In the genomic region with DNA sequence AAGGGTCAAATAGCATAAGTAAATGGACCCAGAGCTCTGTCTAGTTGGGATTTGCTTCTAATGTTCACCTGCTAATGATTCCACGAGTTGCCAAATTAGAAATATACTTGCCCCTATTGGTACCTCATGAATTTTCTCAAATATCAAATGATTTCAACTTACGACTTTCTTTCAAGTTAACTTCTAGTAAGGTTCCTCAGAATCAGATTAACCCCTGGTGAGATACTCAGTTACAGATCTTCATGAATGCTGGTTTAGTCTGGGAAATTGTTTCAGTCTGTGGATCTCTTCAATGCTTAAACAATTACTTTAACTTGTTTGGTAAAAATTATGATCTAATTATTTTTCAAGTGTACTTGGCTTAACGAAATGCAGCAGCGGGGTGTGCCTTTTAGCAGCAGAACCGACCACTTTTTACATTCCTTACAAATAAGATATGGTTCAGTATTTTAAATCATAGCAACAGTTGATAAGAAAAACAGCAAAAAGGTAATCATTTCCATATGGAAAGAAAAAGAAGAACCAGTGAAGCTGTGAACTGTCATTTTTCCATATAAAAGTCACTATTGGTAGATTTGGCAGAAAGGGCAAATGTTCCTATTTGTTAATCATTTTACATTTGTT, we compare ENCODE assay signal across 20 cellular contexts. TPM values are rescaled to one million over a fixed set of nuclear protein-coding genes. Genes with fewer than 3 reads are reported as not detected.
DNase-seq lines count a peak whose midpoint lies in the region; ATAC-seq and TF ChIP-seq lines count a peak whose summit lies in the region.
"Had no signal": no experiment of that assay in that cellular context is flagged by ENCODE, and none has a peak within 500 bp of the region (broad histone marks: within the 10 kb centered on the region; RNA-seq: fewer than 3 reads in every experiment).

No MANE protein-coding gene starts in this region.

- no peak overlapping the region for H3K4me2 ChIP-seq in GM23338
- H3K4me2 ChIP-seq in mesenchymal stem cell (ENCODE audit: low read length, poor library complexity, severe bottlenecking), result no peak overlapping the region

- no peak overlapping the region for H2AK5ac ChIP-seq in mesenchymal stem cell (ENCODE audit: low read length, severe bottlenecking)

- peak overlapping the region; percentile 87 for H3K9ac ChIP-seq in mesenchymal stem cell (ENCODE audit: low read length)

- H3K9me2 ChIP-seq in GM23338 (ENCODE audit: insufficient read depth), result no peaks in the 10 kb centered on the region

- H3K36me3 ChIP-seq in GM23338 (ENCODE audit: insufficient read depth), result peaks cover 6% of the 10 kb centered on the region
- peaks cover 0 to 6% of the 10 kb centered on the region in 2 experiments for H3K36me3 ChIP-seq in mesenchymal stem cell (ENCODE audit: control insufficient read depth in 1 of 2, insufficient read depth in 2 of 2, low read depth in 1 of 2, low read length in 2 of 2)
- H3K36me3 ChIP-seq: ovary had no signal

- H3K79me1 ChIP-seq in mesenchymal stem cell (replicated peaks; ENCODE audit: low read length, poor library complexity, severe bottlenecking), result no peaks in the 10 kb centered on the region

- no peak overlapping the region for H3K4me3 ChIP-seq in GM23338
- H3K4me3 ChIP-seq in mesenchymal stem cell (ENCODE audit: insufficient read depth in 1 of 2, low read depth in 1 of 2, low read length in 2 of 2), result peak overlapping the region in 1 of 2 experiments; percentile 33
- H3K4me3 ChIP-seq: coronary artery, ovary had no signal

- H3K14ac ChIP-seq in mesenchymal stem cell (ENCODE audit: low read length in 2 of 2), result no peak overlapping the region

- H3K9me3 Mint-ChIP-seq in GM23338, result no peaks in the 10 kb centered on the region; the same call in 2 of the 3 replicates
- H3K9me3 Mint-ChIP-seq in activated naive CD8-positive, alpha-beta T cell treated with anti-CD3 and anti-CD28 coated beads for 36 hours, result no peaks in the 10 kb centered on the region
- no peaks in the 10 kb centered on the region for H3K9me3 Mint-ChIP-seq in activated CD4-positive, alpha-beta T cell treated with anti-CD3 and anti-CD28 coated beads, Interleukin-2, amount 10 ng/mL, durations not matched to agents 7 days and 5 days
- H3K9me3 Mint-ChIP-seq: brain had no signal

- no peak overlapping the region for H2AFZ ChIP-seq in GM23338
- H2AFZ ChIP-seq in mesenchymal stem cell (ENCODE audit: low read depth, low read length), result no peak overlapping the region

- H4K8ac ChIP-seq in mesenchymal stem cell (ENCODE audit: low read length), result no peak overlapping the region

- peak overlapping the region; percentile 3; the same call in 1 of the 2 replicates for H3K27ac ChIP-seq in GM23338 (ENCODE audit: low read depth)
- peak overlapping the region; percentile 72 for H3K27ac ChIP-seq in mesenchymal stem cell (ENCODE audit: low read length, poor library complexity, severe bottlenecking)
- H3K27ac ChIP-seq: coronary artery, ovary had no signal

- no peak overlapping the region for H3K18ac ChIP-seq in mesenchymal stem cell (ENCODE audit: low read depth in 1 of 2, low read length in 2 of 2)

- H3K27me3 ChIP-seq in GM23338 (ENCODE audit: insufficient read depth) (no peaks in the 10 kb centered on the region), mesenchymal stem cell (ENCODE audit: control insufficient read depth in 1 of 2, insufficient read depth in 1 of 2, low read length in 2 of 2) (no peaks in the 10 kb centered on the region)
- H3K27me3 ChIP-seq: BE2C, ovary had no signal

- 93% methylated on average over 1 of the region's 5 CpGs for WGBS in mesenchymal stem cell

- peaks cover 33% of the 10 kb centered on the region for H3K36me3 Mint-ChIP-seq in GM23338 (ENCODE audit: low read depth)
- peaks cover 9% of the 10 kb centered on the region for H3K36me3 Mint-ChIP-seq in activated naive CD8-positive, alpha-beta T cell treated with anti-CD3 and anti-CD28 coated beads for 36 hours
- H3K36me3 Mint-ChIP-seq in activated CD4-positive, alpha-beta T cell treated with anti-CD3 and anti-CD28 coated beads, Interleukin-2, amount 10 ng/mL, durations not matched to agents 7 days and 5 days (ENCODE audit: low read depth), result peaks cover 13% of the 10 kb centered on the region

- no peak overlapping the region for H2BK15ac ChIP-seq in mesenchymal stem cell (ENCODE audit: low read depth, poor library complexity, severe bottlenecking)

- no peaks in the 10 kb centered on the region for H3K9me3 ChIP-seq in mesenchymal stem cell (ENCODE audit: control insufficient read depth, low read length)
- H3K9me3 ChIP-seq: BE2C, ovary had no signal

- no peaks in the 10 kb centered on the region for H3F3A ChIP-seq in GM23338 (replicated peaks; ENCODE audit: low read depth)

- H3K4me3 Mint-ChIP-seq in GM23338, result no peak overlapping the region
- no peak overlapping the region for H3K4me3 Mint-ChIP-seq in activated naive CD8-positive, alpha-beta T cell treated with anti-CD3 and anti-CD28 coated beads for 36 hours
- no peak overlapping the region for H3K4me3 Mint-ChIP-seq in activated CD4-positive, alpha-beta T cell treated with anti-CD3 and anti-CD28 coated beads, Interleukin-2, amount 10 ng/mL, durations not matched to agents 7 days and 5 days
- H3K4me3 Mint-ChIP-seq: brain had no signal

- H4K20me1 ChIP-seq in GM23338 (replicated peaks; ENCODE audit: insufficient read depth), result no peaks in the 10 kb centered on the region

- H3K4me1 Mint-ChIP-seq in GM23338, result peaks cover 13% of the 10 kb centered on the region
- peaks cover 25% of the 10 kb centered on the region for H3K4me1 Mint-ChIP-seq in activated naive CD8-positive, alpha-beta T cell treated with anti-CD3 and anti-CD28 coated beads for 36 hours
- H3K4me1 Mint-ChIP-seq in activated CD4-positive, alpha-beta T cell treated with anti-CD3 and anti-CD28 coated beads, Interleukin-2, amount 10 ng/mL, durations not matched to agents 7 days and 5 days, result peaks cover 32% of the 10 kb centered on the region
- H3K4me1 Mint-ChIP-seq: brain had no signal

- H3K4me1 ChIP-seq in GM23338 (ENCODE audit: insufficient read depth) (no peaks in the 10 kb centered on the region), mesenchymal stem cell (ENCODE audit: control insufficient read depth, insufficient read depth, low read depth, low read length) (peaks cover 4% of the 10 kb centered on the region)
- H3K4me1 ChIP-seq: BE2C had no signal

- H2BK12ac ChIP-seq in mesenchymal stem cell (ENCODE audit: low read length in 2 of 2), result no peak overlapping the region

- CTCF ChIA-PET in activated CD4-positive, alpha-beta T cell treated with anti-CD3 and anti-CD28 coated beads, Interleukin-2, amount 10 ng/mL, durations not matched to agents 7 days and 5 days (lab: Charles Lee), result interaction anchor here (0.6 to 4.8 kb wide), 8 partner anchors 8 to 353 kb away, joined by 3 to 45 read pairs (median 5); no protein-coding TSS in a partner anchor

- no peak overlapping the region for H2BK5ac ChIP-seq in mesenchymal stem cell (ENCODE audit: low read depth, low read length, poor library complexity, severe bottlenecking)

- POLR2A ChIA-PET in activated CD4-positive, alpha-beta T cell treated with anti-CD3 and anti-CD28 coated beads, Interleukin-2, amount 10 ng/mL, durations not matched to agents 7 days and 5 days (lab: Charles Lee), result interaction anchor here (0.6 to 0.9 kb wide), 3 partner anchors 40 to 107 kb away, joined by 3 to 4 read pairs (median 4); no protein-coding TSS in a partner anchor

- H3K23ac ChIP-seq in mesenchymal stem cell (ENCODE audit: low read length in 2 of 2), result no peak overlapping the region

- no peaks in the 10 kb centered on the region for H3K79me2 ChIP-seq in GM23338 (replicated peaks; ENCODE audit: insufficient read depth)

- H3K27me3 Mint-ChIP-seq in GM23338 (ENCODE audit: insufficient read depth, low read depth, poor library complexity), result peaks cover 3% of the 10 kb centered on the region
- no peaks in the 10 kb centered on the region for H3K27me3 Mint-ChIP-seq in activated naive CD8-positive, alpha-beta T cell treated with anti-CD3 and anti-CD28 coated beads for 36 hours
- H3K27me3 Mint-ChIP-seq in activated CD4-positive, alpha-beta T cell treated with anti-CD3 and anti-CD28 coated beads, Interleukin-2, amount 10 ng/mL, durations not matched to agents 7 days and 5 days, result no peaks in the 10 kb centered on the region
- H3K27me3 Mint-ChIP-seq: brain had no signal

- H2BK120ac ChIP-seq in mesenchymal stem cell (ENCODE audit: low read depth, low read length), result no peak overlapping the region

- ATAC-seq in GM23338 (no peak), GM21390 (IDR thresholded peaks at IDR 0.05; ENCODE audit: unreplicated experiment) (no peak), HG03159 (IDR thresholded peaks at IDR 0.05; ENCODE audit: unreplicated experiment) (no peak)

- no peak overlapping the region for H4K91ac ChIP-seq in mesenchymal stem cell (ENCODE audit: low read length)

- H3K27ac Mint-ChIP-seq in GM23338, result no peak overlapping the region
- peak overlapping the region; percentile 59 for H3K27ac Mint-ChIP-seq in activated naive CD8-positive, alpha-beta T cell treated with anti-CD3 and anti-CD28 coated beads for 36 hours
- no peak overlapping the region for H3K27ac Mint-ChIP-seq in activated CD4-positive, alpha-beta T cell treated with anti-CD3 and anti-CD28 coated beads, Interleukin-2, amount 10 ng/mL, durations not matched to agents 7 days and 5 days

- H3K4ac ChIP-seq in mesenchymal stem cell (ENCODE audit: low read depth in 1 of 2, low read length in 2 of 2), result no peak overlapping the region

- TF ChIP-seq CTCF in AG09319 (IDR thresholded peaks at IDR 0.05; ENCODE audit: low read depth, low read length), result no peak
- no peak for TF ChIP-seq CTCF in GM23338 (conservative IDR thresholded peaks at IDR 0.05; ENCODE audit: low read depth in 2 of 2)

- peak; percentile 40 for DNase-seq in AG09319 (ENCODE audit: extremely low read depth, low read depth)
- DNase-seq in GM23338 (ENCODE audit: low spot score), result no peak
- no peak for DNase-seq in activated naive CD8-positive, alpha-beta T cell treated with anti-CD3 and anti-CD28 coated beads for 36 hours
- DNase-seq in mesenchymal stem cell, result no peak
- DNase-seq in amygdala (lab: John Stamatoyannopoulos, UW), result no peak
- no peak for DNase-seq in activated CD4-positive, alpha-beta T cell treated with anti-CD3 and anti-CD28 coated beads, Interleukin-2, amount 10 ng/mL, durations not matched to agents 7 days and 5 days
- DNase-seq: activated CD4-positive, CD25-positive, alpha-beta regulatory T cell; activated gamma-delta T cell; BE2C; KBM-7; MV-4-11; NCI-H1930; NCI-H446 treated with DMSO at 0.1 percent for 48 hours; ovary; stimulated activated CD4-positive, alpha-beta T cell treated with anti-CD3 and anti-CD28 coated beads, Interleukin-2, amount 100 ng/mL, for 48 hours; T-helper 2 cell had no signal

RNA-seq across cellular contexts. Expression of a gene that starts 34.5 kb away (rescaled TPM):
- 13.8 and 17.6 TPM in 2 replicates for total RNA-seq in GM23338 (2014; rRNA removed; shearing (Covaris generic))
- polyA plus RNA-seq in GM23338 (2016; fragmentation: Nextera tagmentation; extraction: Ambion mirVana), result 10.1 and 11.6 TPM in 2 replicates
- total RNA-seq in activated naive CD8-positive, alpha-beta T cell treated with anti-CD3 and anti-CD28 coated beads for 36 hours, result 1 to 10 TPM; 7.6 to 7.8 TPM
- polyA plus RNA-seq in mesenchymal stem cell (2013, experiment 1 of 2), result 4.7 TPM
- 4.6 TPM for polyA plus RNA-seq in mesenchymal stem cell (2013, experiment 2 of 2)
- 10 to 100 TPM; 12.3 to 13.8 TPM for total RNA-seq in activated CD4-positive, alpha-beta T cell treated with anti-CD3 and anti-CD28 coated beads, Interleukin-2, amount 10 ng/mL, durations not matched to agents 7 days and 5 days

RNA-seq across cellular contexts. Expression of a gene that starts 34.6 kb away (rescaled TPM):
- total RNA-seq in GM23338 (2014; rRNA removed; shearing (Covaris generic)), result 15.1 and 19.5 TPM in 2 replicates
- polyA plus RNA-seq in GM23338 (2016; fragmentation: Nextera tagmentation; extraction: Ambion mirVana), result 20.4 and 21.7 TPM in 2 replicates
- total RNA-seq in activated naive CD8-positive, alpha-beta T cell treated with anti-CD3 and anti-CD28 coated beads for 36 hours, result 10 to 100 TPM; 47.9 to 61.6 TPM
- polyA plus RNA-seq in mesenchymal stem cell (2013, experiment 1 of 2), result 17.4 TPM
- polyA plus RNA-seq in mesenchymal stem cell (2013, experiment 2 of 2), result 17.7 TPM
- 10 to 100 TPM; 46.7 to 50.3 TPM for total RNA-seq in activated CD4-positive, alpha-beta T cell treated with anti-CD3 and anti-CD28 coated beads, Interleukin-2, amount 10 ng/mL, durations not matched to agents 7 days and 5 days
